In genomic region chr14:105089746-105090492, GRCh38 we compare ENCODE assay signal across 2 cellular contexts.
TF ChIP-seq lines count a peak whose summit lies in the region.

No MANE protein-coding gene starts in this region.

TF ChIP-seq in GM12878, 131 proteins besides CTCF, POLR2A, EP300 and RAD21:
- TF ChIP-seq ATF2 (IDR thresholded peaks at IDR 0.05; ENCODE audit: low read length) (no peak), GATAD2B (conservative IDR thresholded peaks at IDR 0.05; ENCODE audit: low read depth) (0 out of 2 replicates have a peak, but pooled peaks have one; percentile 9)

TF ChIP-seq in GM23338, 12 proteins besides CTCF, POLR2A, EP300 and RAD21 (continued from another document):
- TF ChIP-seq REST (IDR thresholded peaks at IDR 0.05; ENCODE audit: unreplicated experiment): no peak
- no peak for TF ChIP-seq ZNF331 (CRISPR knock-in tag; IDR thresholded peaks at IDR 0.05; ENCODE audit: low read depth)
TF ChIP-seq in GM23338: peak in this region for 0.
